In the genomic region with DNA sequence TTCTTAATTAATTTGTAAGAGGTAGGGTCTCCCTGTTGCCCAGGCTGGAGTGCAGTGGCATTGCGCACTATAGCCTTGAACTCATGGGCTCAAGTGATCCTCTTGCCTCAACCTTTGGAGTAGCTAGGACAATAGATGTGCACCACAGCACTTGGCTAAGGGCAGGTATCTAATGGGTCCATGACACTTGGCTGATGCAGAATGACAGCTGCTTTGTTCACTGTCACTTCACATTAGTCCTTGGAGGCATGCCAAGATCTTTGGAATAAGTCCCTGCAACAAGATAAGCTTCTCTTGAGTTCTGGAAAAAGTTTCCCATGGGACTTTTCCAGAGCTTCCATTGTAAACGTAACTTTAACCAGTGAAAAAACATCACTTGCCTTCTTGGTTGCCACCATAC, we compare ENCODE assay signal across 1 cellular context.
TF ChIP-seq lines count a peak whose summit lies in the region.

No MANE protein-coding gene starts in this region.

TF ChIP-seq in K562, 482 proteins besides CTCF, POLR2A, EP300 and RAD21:
- TF ChIP-seq NFIC (IDR thresholded peaks at IDR 0.05) = peak; percentile 49
- no peak for TF ChIP-seq THAP7 (CRISPR knock-in tag; IDR thresholded peaks at IDR 0.05)
